In the genomic region with DNA sequence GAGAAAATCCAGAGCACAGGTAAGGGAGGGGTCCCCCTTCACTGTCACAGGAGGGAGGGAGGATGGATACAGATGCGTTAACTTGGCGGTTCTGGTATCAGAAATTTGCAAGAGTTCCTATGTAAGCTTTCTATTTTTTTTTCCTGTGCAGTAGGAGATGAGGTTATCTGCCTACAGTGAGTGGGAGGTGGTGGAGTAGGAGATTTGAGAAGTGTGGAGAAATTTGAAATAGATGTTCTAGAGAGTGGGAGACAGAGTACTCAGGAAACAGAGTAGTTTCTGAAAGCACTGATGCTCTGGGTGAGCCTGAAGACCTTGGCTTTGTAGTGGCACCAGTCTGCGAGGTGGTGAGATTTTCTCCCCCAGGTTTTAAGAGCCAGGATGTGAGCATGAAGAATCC, we compare ENCODE assay signal across 33 cellular contexts.
"Had no signal": no experiment of that assay in that cellular context is flagged by ENCODE, and none has a peak within 500 bp of the region (broad histone marks: within the 10 kb centered on the region; RNA-seq: fewer than 3 reads in every experiment).

No MANE protein-coding gene starts in this region.

- H3K36me3 Mint-ChIP-seq: activated naive CD8-positive, alpha-beta T cell treated with anti-CD3 and anti-CD28 coated beads for 36 hours; T-cell had no signal

- H3K4me1 ChIP-seq: adrenal gland, body of pancreas, breast epithelium had no signal

- H3K27ac Mint-ChIP-seq: activated B cell treated with CpG ODN at 0.5 μM for 24 hours; activated CD4-positive, alpha-beta memory T cell treated with anti-CD3 and anti-CD28 coated beads for 36 hours; activated CD4-positive, alpha-beta T cell treated with anti-CD3 and anti-CD28 coated beads, Interleukin-2, amount 10 ng/mL, durations not matched to agents 24 days and 14 days; activated CD8-positive, alpha-beta T cell treated with anti-CD3 and anti-CD28 coated beads for 36 hours; activated naive CD4-positive, alpha-beta T cell treated with anti-CD3 and anti-CD28 coated beads for 36 hours; activated naive CD4-positive, alpha-beta T cell treated with anti-CD3 and anti-CD28 coated beads, Interleukin-2, amount 50 U/mL, for 72 hours; activated naive CD8-positive, alpha-beta T cell treated with anti-CD3 and anti-CD28 coated beads for 36 hours; activated T-cell treated with anti-CD3 and anti-CD28 coated beads, Interleukin-2, amount 50 U/mL, for 72 hours; activated T-helper 1 cell treated with anti-CD3 and anti-CD28 coated beads, Interleukin-12 subunit alpha, Interleukin-12 subunit beta, Interleukin-2, Interleukin-4 antibody, amounts not matched to agents 30 ng/mL and 10 ng/mL and 1 ng/mL, durations not matched to agents 14 hours and 24 hours and 36 hours; activated T-helper 17 cell treated with anti-CD3 and anti-CD28 coated beads, Interleukin-2, amount 50 U/mL, for 72 hours; T-cell; T-helper 17 cell had no signal

- H3K27me3 ChIP-seq: body of pancreas, brain microvascular endothelial cell, breast epithelium had no signal

- H3K27ac ChIP-seq: adrenal gland, body of pancreas, brain microvascular endothelial cell, breast epithelium, VCaP had no signal

- ATAC-seq: activated CD8-positive, alpha-beta T cell treated with anti-CD3 and anti-CD28 coated beads for 36 hours; activated naive CD4-positive, alpha-beta T cell treated with anti-CD3 and anti-CD28 coated beads, Interleukin-2, amount 50 U/mL, for 72 hours; activated T-cell treated with anti-CD3 and anti-CD28 coated beads, Interleukin-2, amount 50 U/mL, for 4 hours; activated T-cell treated with anti-CD3 and anti-CD28 coated beads, Interleukin-2, amount 50 U/mL, for 72 hours; activated T-helper 17 cell treated with anti-CD3 and anti-CD28 coated beads, Interleukin-2, amount 50 U/mL, for 72 hours; body of pancreas; T-cell; T-helper 17 cell had no signal

- H3K4me1 Mint-ChIP-seq: activated B cell treated with CpG ODN at 0.5 μM for 24 hours had no signal

- H3K4me3 ChIP-seq: adrenal gland, body of pancreas, breast epithelium had no signal

- H3K27me3 Mint-ChIP-seq: activated B cell treated with CpG ODN at 0.5 μM for 24 hours; activated CD4-positive, alpha-beta memory T cell treated with anti-CD3 and anti-CD28 coated beads for 36 hours; activated CD4-positive, alpha-beta T cell treated with anti-CD3 and anti-CD28 coated beads, Interleukin-2, amount 10 ng/mL, durations not matched to agents 24 days and 14 days; central memory CD8-positive, alpha-beta T cell; T-helper 17 cell had no signal

- H3K36me3 ChIP-seq: adrenal gland, brain microvascular endothelial cell, breast epithelium had no signal

- DNase-seq: activated B cell treated with CpG ODN at 0.5 μM for 24 hours; activated CD4-positive, alpha-beta memory T cell treated with anti-CD3 and anti-CD28 coated beads for 36 hours; activated CD4-positive, alpha-beta T cell treated with anti-CD3 and anti-CD28 coated beads for 4 hours; activated CD4-positive, alpha-beta T cell treated with anti-CD3 and anti-CD28 coated beads, Interleukin-2, amount 10 ng/mL, durations not matched to agents 24 days and 14 days; activated CD4-positive, alpha-beta T cell treated with anti-CD3 and anti-CD28 coated beads, Interleukin-2, amount 50 U/mL, for 1 hour; activated CD4-positive, alpha-beta T cell treated with anti-CD3 and anti-CD28 coated beads, Interleukin-2, amount 50 U/mL, for 4 hours; activated CD4-positive, CD25-positive, alpha-beta regulatory T cell treated with anti-CD3 and anti-CD28 coated beads, Interleukin-2, amount 50 U/mL, for 72 hours; activated CD8-positive, alpha-beta memory T cell treated with anti-CD3 and anti-CD28 coated beads, Interleukin-2, amount 50 U/mL, for 4 hours; activated CD8-positive, alpha-beta T cell treated with anti-CD3 and anti-CD28 coated beads for 36 hours; activated effector memory CD4-positive, alpha-beta T cell treated with anti-CD3 and anti-CD28 coated beads, Interleukin-2, amount 50 U/mL, for 16 hours; activated gamma-delta T cell treated with Interleukin-2 at 50 U/mL for 16 hours; activated naive CD4-positive, alpha-beta T cell; activated naive CD4-positive, alpha-beta T cell treated with anti-CD3 and anti-CD28 coated beads for 36 hours; activated naive CD4-positive, alpha-beta T cell treated with anti-CD3 and anti-CD28 coated beads, Interleukin-2, amount 50 U/mL, for 16 hours; activated naive CD8-positive, alpha-beta T cell treated with anti-CD3 and anti-CD28 coated beads for 36 hours; activated T-cell treated with anti-CD3 and anti-CD28 coated beads for 4 hours; activated T-cell treated with anti-CD3 and anti-CD28 coated beads, Interleukin-2, amount 50 U/mL, for 1 hour; activated T-cell treated with anti-CD3 and anti-CD28 coated beads, Interleukin-2, amount 50 U/mL, for 4 hours; activated T-cell treated with anti-CD3 and anti-CD28 coated beads, Interleukin-2, amount 50 U/mL, for 72 hours; adrenal gland; amniotic stem cell; aorta; body of pancreas; brain microvascular endothelial cell; cerebellar nuclear complex; T-cell; T-helper 17 cell had no signal

- H3K9me3 ChIP-seq: adrenal gland had no signal

- H3K4me3 Mint-ChIP-seq: activated B cell treated with CpG ODN at 0.5 μM for 24 hours; activated CD4-positive, alpha-beta memory T cell treated with anti-CD3 and anti-CD28 coated beads for 36 hours; activated CD4-positive, alpha-beta T cell treated with anti-CD3 and anti-CD28 coated beads, Interleukin-2, amount 10 ng/mL, durations not matched to agents 24 days and 14 days; activated CD8-positive, alpha-beta T cell treated with anti-CD3 and anti-CD28 coated beads for 36 hours; activated naive CD4-positive, alpha-beta T cell treated with anti-CD3 and anti-CD28 coated beads for 36 hours; activated naive CD8-positive, alpha-beta T cell treated with anti-CD3 and anti-CD28 coated beads for 36 hours; activated T-cell treated with anti-CD3 and anti-CD28 coated beads, Interleukin-2, amount 50 U/mL, for 4 hours; activated T-cell treated with anti-CD3 and anti-CD28 coated beads, Interleukin-2, amount 50 U/mL, for 72 hours; activated T-helper 1 cell treated with anti-CD3 and anti-CD28 coated beads, Interleukin-12 subunit alpha, Interleukin-12 subunit beta, Interleukin-2, Interleukin-4 antibody, amounts not matched to agents 30 ng/mL and 10 ng/mL and 1 ng/mL, durations not matched to agents 14 hours and 24 hours and 36 hours; activated T-helper 17 cell treated with anti-CD3 and anti-CD28 coated beads, Interleukin-2, amount 50 U/mL, for 72 hours; central memory CD8-positive, alpha-beta T cell; T-cell; T-helper 17 cell had no signal
